ENCODE assay signal across 8 cellular contexts in genomic region chr5:14204785-14205321, GRCh38.
DNase-seq lines count a peak whose midpoint lies in the region; ATAC-seq, FAIRE-seq and TF ChIP-seq lines count a peak whose summit lies in the region.

No MANE protein-coding gene starts in this region.

- peaks cover 38% of the 10 kb centered on the region for H4K20me1 ChIP-seq in GM23338 (replicated peaks; ENCODE audit: insufficient read depth)

- CTCF ChIA-PET in HEK293T (lab: Yijun Ruan, JAX): no interaction called here

- POLR2A ChIA-PET in HEK293T (lab: Yijun Ruan, JAX): interaction anchor here (0.9 kb wide), 1 partner anchor 11 kb away, joined by 4 read pairs; no protein-coding TSS in a partner anchor

- WGBS in pancreas, 2 donors: 25 to 34% methylated on average over 9 of the region's 9 CpGs

- H3K79me2 ChIP-seq in GM23338 (replicated peaks; ENCODE audit: insufficient read depth): peaks cover 97% of the 10 kb centered on the region

- intact Hi-C loops in pancreas (cut with DNase I): no loop called here

- TF ChIP-seq CTCF in GM23338 (conservative IDR thresholded peaks at IDR 0.05; ENCODE audit: low read depth in 2 of 2): no peak
- TF ChIP-seq CTCF in Peyer's patch (IDR thresholded peaks at IDR 0.05): no peak
- TF ChIP-seq CTCF in fibroblast of mammary gland (conservative IDR thresholded peaks at IDR 0.05; ENCODE audit: control insufficient read depth, insufficient read depth, low read depth, low read length): no peak
- TF ChIP-seq CTCF in pancreas (IDR thresholded peaks at IDR 0.05): no peak

- TF ChIP-seq POLR2A in Peyer's patch (IDR thresholded peaks at IDR 0.05): no peak

- H3K36me3 ChIP-seq in GM23338 (ENCODE audit: insufficient read depth): no peaks in the 10 kb centered on the region
- H3K36me3 ChIP-seq in Peyer's patch: no peaks in the 10 kb centered on the region
- H3K36me3 ChIP-seq in pancreas: no peaks in the 10 kb centered on the region

- no peaks in the 10 kb centered on the region; the same call in 2 of the 3 replicates for H3K9me3 Mint-ChIP-seq in GM23338

- no peaks in the 10 kb centered on the region for H3K9me2 ChIP-seq in GM23338 (ENCODE audit: insufficient read depth)

- H3K4me1 Mint-ChIP-seq in GM23338 (peaks cover 55% of the 10 kb centered on the region), T-helper 17 cell (peaks cover 2% of the 10 kb centered on the region)

- FAIRE-seq in pancreas (lab: Jason Lieb, UNC): no peak

- H3K4me3 Mint-ChIP-seq in GM23338 (no peak overlapping the region), T-helper 17 cell (no peak overlapping the region)

- H3F3A ChIP-seq in GM23338 (replicated peaks; ENCODE audit: low read depth): no peaks in the 10 kb centered on the region

- ATAC-seq in GM23338 (peak; percentile 21; the same call in 2 of the 3 replicates), pancreas (peak; percentile 79 to 90 (median 84)), HG03469 (IDR thresholded peaks at IDR 0.05; ENCODE audit: unreplicated experiment) (no peak), T-helper 17 cell (no peak)

- peak overlapping the region; percentile 0; the same call in 1 of the 2 replicates for H3K4me2 ChIP-seq in GM23338

- H3K4me1 ChIP-seq in GM23338 (ENCODE audit: insufficient read depth): peaks cover 49% of the 10 kb centered on the region
- H3K4me1 ChIP-seq in Peyer's patch: peaks cover 0 to 59% (median 11%) of the 10 kb centered on the region in 4 donors
- H3K4me1 ChIP-seq in pancreas: peaks cover 0 to 23% (median 19%) of the 10 kb centered on the region in 3 donors

- H3K36me3 Mint-ChIP-seq in GM23338 (ENCODE audit: low read depth) (no peaks in the 10 kb centered on the region), T-helper 17 cell (ENCODE audit: low read depth) (no peaks in the 10 kb centered on the region)

- H3K27ac ChIP-seq in GM23338 (ENCODE audit: low read depth) (no peak overlapping the region), Peyer's patch (peak overlapping the region; percentile 38 to 79 (median 60)), pancreas (peak overlapping the region in 3 of 4 donors; percentile 39 to 69 (median 55))

- H3K27me3 ChIP-seq in GM23338 (ENCODE audit: insufficient read depth) (no peaks in the 10 kb centered on the region), Peyer's patch (no peaks in the 10 kb centered on the region), pancreas (no peaks in the 10 kb centered on the region)

- no peak overlapping the region for H2AFZ ChIP-seq in GM23338

- H3K9me3 ChIP-seq in Peyer's patch (no peaks in the 10 kb centered on the region), pancreas (no peaks in the 10 kb centered on the region), T-helper 17 cell (ENCODE audit: control insufficient read depth, low read length, poor library complexity, severe bottlenecking) (no peaks in the 10 kb centered on the region)

- peak; percentile 46 for DNase-seq in GM23338 (ENCODE audit: low spot score)
- DNase-seq in Peyer's patch: peak in 2 of 3 donors; percentile 48 to 84
- peak; percentile 87 for DNase-seq in fibroblast of mammary gland (ENCODE audit: low read depth)
- peak in 4 of 6 donors; percentile 35 to 53 (median 44) for DNase-seq in pancreas
- no peak for DNase-seq in HEK293T (ENCODE audit: extremely low spot score)
- DNase-seq in T-helper 17 cell: no peak
- DNase-seq in HuH-7.5 (ENCODE audit: low spot score): no peak

- H3K27me3 Mint-ChIP-seq in GM23338 (ENCODE audit: insufficient read depth, low read depth, poor library complexity): peaks cover 3% of the 10 kb centered on the region
- H3K27me3 Mint-ChIP-seq in T-helper 17 cell: peaks cover 32% of the 10 kb centered on the region

- peak overlapping the region; percentile 49; the same call in 1 of the 2 replicates for H3K27ac Mint-ChIP-seq in GM23338
- no peak overlapping the region for H3K27ac Mint-ChIP-seq in T-helper 17 cell

- H3K4me3 ChIP-seq in GM23338: no peak overlapping the region
- peak overlapping the region in 2 of 4 donors; percentile 2 to 5 for H3K4me3 ChIP-seq in Peyer's patch
- peak overlapping the region; percentile 28 for H3K4me3 ChIP-seq in fibroblast of mammary gland (ENCODE audit: control insufficient read depth, low read depth, low read length)
- no peak overlapping the region for H3K4me3 ChIP-seq in pancreas

TF ChIP-seq in GM23338, 12 proteins besides CTCF, POLR2A, EP300 and RAD21 (continues in another document):
- TF ChIP-seq REST (IDR thresholded peaks at IDR 0.05; ENCODE audit: unreplicated experiment): no peak
- TF ChIP-seq JUNB (IDR thresholded peaks at IDR 0.05; ENCODE audit: unreplicated experiment): no peak
- TF ChIP-seq CREB1 (CRISPR knock-in tag; IDR thresholded peaks at IDR 0.05; ENCODE audit: low read depth): no peak
- no peak for TF ChIP-seq EZH2 (IDR thresholded peaks at IDR 0.05; ENCODE audit: low read depth, unreplicated experiment)
- TF ChIP-seq ZNF114 (CRISPR knock-in tag; IDR thresholded peaks at IDR 0.05): no peak

TF ChIP-seq in HEK293T, 16 proteins besides CTCF, POLR2A, EP300 and RAD21:
- no peak for TF ChIP-seq FOXM1 (IDR thresholded peaks at IDR 0.05; ENCODE audit: borderline replicate concordance)

Comparison
In these comparisons a context has a peak if more than half of its experiments do, and no peak if none do; other contexts are left out.
1. ATAC-seq: peak in GM23338 (single experiment) and pancreas (4 of 4); none in HG03469 (single experiment) and T-helper 17 cell (single experiment).
2. DNase-seq: peak in GM23338 (single experiment), Peyer's patch (2 of 3), fibroblast of mammary gland (single experiment) and pancreas (4 of 6); none in HEK293T (single experiment), T-helper 17 cell (0 of 3) and HuH-7.5 (single experiment).